Comparison of ENCODE assay signal across 1 cellular context in genomic region chr7:66204822-66205735, GRCh38.
TF ChIP-seq lines count a peak whose summit lies in the region.

TSS of gene TPST1 (plus strand) at chr7:66205334. CDS start at chr7:66240426, 35,092 bp downstream.

TF ChIP-seq in HepG2, 621 proteins besides CTCF, POLR2A, EP300 and RAD21 (continued from another document and continues in another):
- peak; percentile 41; the same call in 1 of the 2 replicates for TF ChIP-seq ZNF800 (CRISPR knock-in tag; IDR thresholded peaks at IDR 0.05)
- no peak for TF ChIP-seq FOXA1 (IDR thresholded peaks at IDR 0.05)
- TF ChIP-seq FOXA1 (CRISPR knock-in tag; IDR thresholded peaks at IDR 0.05) = 0 out of 2 replicates have a peak, but pooled peaks have one; percentile 5
- TF ChIP-seq ZNF460 (CRISPR knock-in tag; IDR thresholded peaks at IDR 0.05; ENCODE audit: borderline replicate concordance) = no peak
- 0 out of 2 replicates have a peak, but pooled peaks have one; percentile 28 for TF ChIP-seq ISL2 (CRISPR knock-in tag; IDR thresholded peaks at IDR 0.05)
- no peak for TF ChIP-seq ZBTB10 (CRISPR knock-in tag; IDR thresholded peaks at IDR 0.05; ENCODE audit: borderline replicate concordance)
- TF ChIP-seq ZNF18 (CRISPR knock-in tag; IDR thresholded peaks at IDR 0.05; ENCODE audit: insufficient replicate concordance) = no peak
- no peak for TF ChIP-seq NRL (CRISPR knock-in tag; IDR thresholded peaks at IDR 0.05; ENCODE audit: borderline replicate concordance)
- no peak; the same call in 1 of the 2 replicates for TF ChIP-seq WIZ (CRISPR knock-in tag; IDR thresholded peaks at IDR 0.05)
- peak; percentile 57; the same call in 1 of the 2 replicates for TF ChIP-seq ZFX (CRISPR knock-in tag; IDR thresholded peaks at IDR 0.05; ENCODE audit: low read depth)
- peak; percentile 85; the same call in 1 of the 2 replicates for TF ChIP-seq SRY (CRISPR knock-in tag; IDR thresholded peaks at IDR 0.05)
- TF ChIP-seq NFIB (CRISPR knock-in tag; IDR thresholded peaks at IDR 0.05; ENCODE audit: borderline replicate concordance) = no peak
- TF ChIP-seq GLI4 (CRISPR knock-in tag; IDR thresholded peaks at IDR 0.05; ENCODE audit: borderline replicate concordance) = no peak
- no peak for TF ChIP-seq ZNF552 (CRISPR knock-in tag; IDR thresholded peaks at IDR 0.05; ENCODE audit: borderline replicate concordance)
- TF ChIP-seq MLX (CRISPR knock-in tag; IDR thresholded peaks at IDR 0.05) = 0 out of 2 replicates have a peak, but pooled peaks have one; percentile 25
- TF ChIP-seq HDAC2 (CRISPR knock-in tag; IDR thresholded peaks at IDR 0.05) = peak; percentile 58
- peak; percentile 59; the same call in 1 of the 2 replicates for TF ChIP-seq SIN3A (IDR thresholded peaks at IDR 0.05; ENCODE audit: borderline replicate concordance, low read depth, low read length)
- peak; percentile 88 for TF ChIP-seq POGZ (CRISPR knock-in tag; IDR thresholded peaks at IDR 0.05)
- peak; percentile 81; the same call in 1 of the 2 replicates for TF ChIP-seq ZSCAN9 (CRISPR knock-in tag; IDR thresholded peaks at IDR 0.05; ENCODE audit: borderline replicate concordance)
- TF ChIP-seq REST (IDR thresholded peaks at IDR 0.05; ENCODE audit: borderline replicate concordance in 1 of 2, low read depth in 1 of 2, low read length in 2 of 2) = 0 out of 4 replicates have a peak, but pooled peaks of 1 of the 2 experiments have one; percentile 40
- peak; percentile 86 for TF ChIP-seq RBM39 (IDR thresholded peaks at IDR 0.05; ENCODE audit: low read depth, low read length, poor library complexity, severe bottlenecking)
- TF ChIP-seq PHF21A (CRISPR knock-in tag; IDR thresholded peaks at IDR 0.05) = peak; percentile 89
- peak; percentile 50; the same call in 1 of the 2 replicates for TF ChIP-seq ELF3 (CRISPR knock-in tag; IDR thresholded peaks at IDR 0.05)
- peak; percentile 93 for TF ChIP-seq ARID4A (CRISPR knock-in tag; IDR thresholded peaks at IDR 0.05; ENCODE audit: borderline replicate concordance)
- 0 out of 2 replicates have a peak, but pooled peaks have one; percentile 38 for TF ChIP-seq SIX1 (CRISPR knock-in tag; IDR thresholded peaks at IDR 0.05; ENCODE audit: borderline replicate concordance)
- no peak for TF ChIP-seq JUND (CRISPR knock-in tag; IDR thresholded peaks at IDR 0.05)
- peak; percentile 84; the same call in 1 of the 2 replicates for TF ChIP-seq ZFP91 (CRISPR knock-in tag; IDR thresholded peaks at IDR 0.05; ENCODE audit: borderline replicate concordance)
- TF ChIP-seq ZNF350 (CRISPR knock-in tag; IDR thresholded peaks at IDR 0.05; ENCODE audit: borderline replicate concordance, low read depth) = no peak
- TF ChIP-seq ZBTB7B (CRISPR knock-in tag; IDR thresholded peaks at IDR 0.05) = peak; percentile 84
- no peak for TF ChIP-seq HMG20B (CRISPR knock-in tag; conservative IDR thresholded peaks at IDR 0.05)
- no peak for TF ChIP-seq ZNF383 (CRISPR knock-in tag; IDR thresholded peaks at IDR 0.05; ENCODE audit: borderline replicate concordance)
- no peak for TF ChIP-seq FOXK2 (IDR thresholded peaks at IDR 0.05)
- peak; percentile 96 for TF ChIP-seq TAF1 (CRISPR knock-in tag; IDR thresholded peaks at IDR 0.05)
- no peak for TF ChIP-seq AGO1 (IDR thresholded peaks at IDR 0.05; ENCODE audit: low read depth, low read length, poor library complexity, severe bottlenecking)
- TF ChIP-seq NR2F1 (CRISPR knock-in tag; IDR thresholded peaks at IDR 0.05) = no peak
- TF ChIP-seq ZNF101 (CRISPR knock-in tag; IDR thresholded peaks at IDR 0.05; ENCODE audit: borderline replicate concordance, low read depth) = no peak
- TF ChIP-seq SNAPC5 (CRISPR knock-in tag; IDR thresholded peaks at IDR 0.05; ENCODE audit: borderline replicate concordance) = no peak
- TF ChIP-seq ZNF777 (CRISPR knock-in tag; IDR thresholded peaks at IDR 0.05) = peak; percentile 75
- TF ChIP-seq ZNF878 (CRISPR knock-in tag; IDR thresholded peaks at IDR 0.05) = no peak
- TF ChIP-seq SALL1 (CRISPR knock-in tag; IDR thresholded peaks at IDR 0.05) = peak; percentile 88
- no peak for TF ChIP-seq ZNF639 (CRISPR knock-in tag; conservative IDR thresholded peaks at IDR 0.05)
- TF ChIP-seq HNRNPL (IDR thresholded peaks at IDR 0.05; ENCODE audit: low read depth, low read length) = no peak
- TF ChIP-seq ZBTB7A (CRISPR knock-in tag; IDR thresholded peaks at IDR 0.05) = peak; percentile 89; the same call in 1 of the 2 replicates
- TF ChIP-seq MIER3 (CRISPR knock-in tag; IDR thresholded peaks at IDR 0.05; ENCODE audit: borderline replicate concordance) = peak; percentile 76; the same call in 1 of the 2 replicates
